ENCODE assay signal across 24 cellular contexts in the genomic region with DNA sequence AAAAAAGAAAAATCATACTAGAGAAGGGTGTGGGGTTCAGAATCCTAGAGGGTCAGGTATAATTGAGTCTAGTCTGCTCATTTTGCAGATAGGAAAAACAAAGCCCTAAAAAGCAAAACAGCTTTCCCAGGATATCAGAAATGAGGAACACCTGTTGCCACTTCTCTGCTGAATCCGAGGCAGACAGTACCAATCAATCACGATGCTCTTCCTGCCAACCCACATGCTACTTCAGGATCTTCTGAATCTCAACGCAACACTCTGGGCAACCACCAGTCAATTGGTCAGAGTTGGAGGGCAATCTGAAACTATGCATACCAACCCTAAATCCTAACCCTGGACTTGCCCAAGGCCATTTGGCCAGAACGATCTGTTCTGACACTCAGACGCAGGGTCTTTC.
"Had no signal": no experiment of that assay in that cellular context is flagged by ENCODE, and none has a peak within 500 bp of the region (broad histone marks: within the 10 kb centered on the region; RNA-seq: fewer than 3 reads in every experiment).

No MANE protein-coding gene starts in this region.

- H3K79me2 ChIP-seq: parathyroid adenoma had no signal

- H3K36me3 ChIP-seq: left ventricle myocardium inferior, right atrium auricular region, right lobe of liver, stomach, thyroid gland, transverse colon, upper lobe of left lung, vagina had no signal

- H3K9me3 ChIP-seq: left ventricle myocardium inferior, right atrium auricular region, right lobe of liver, stomach, testis, thyroid gland, transverse colon, upper lobe of left lung, vagina had no signal

- DNase-seq: hypothalamus; islet precursor cell; left ventricle myocardium inferior; mesendoderm; naive thymus-derived CD4-positive, alpha-beta T cell; nucleus accumbens; right lobe of liver; stimulated activated CD4-positive, alpha-beta T cell treated with anti-CD3 and anti-CD28 coated beads, Interleukin-12 subunit alpha, Interleukin-12 subunit beta, amount 100 ng/mL, for 4 hours; stimulated activated CD4-positive, alpha-beta T cell treated with anti-CD3 and anti-CD28 coated beads, Interleukin-15, amount 100 ng/mL, for 24 hours; stimulated activated CD4-positive, alpha-beta T cell treated with anti-CD3 and anti-CD28 coated beads, Interleukin-2, amount 100 ng/mL, for 24 hours; stimulated activated CD4-positive, alpha-beta T cell treated with anti-CD3 and anti-CD28 coated beads, Interleukin-4, amount 100 ng/mL, for 1 hour; stimulated activated naive B cell treated with anti-CD40 and anti-IgM and Interleukin-4, amounts not matched to agents 10 μg/mL and 1 μg/mL and 100 μg/mL, for 72 hours; stimulated activated naive CD8-positive, alpha-beta T cell treated with anti-CD3 and anti-CD28 coated beads, Interleukin-15, Interleukin-2, amounts not matched to agents 100 U/mL and 50 U/mL, for 24 hours; stomach; testis; thyroid gland; transverse colon; upper lobe of left lung had no signal

- H2AFZ ChIP-seq: parathyroid adenoma had no signal

- H3K4me3 ChIP-seq: left ventricle myocardium inferior, lung, right atrium auricular region, right lobe of liver, skin epidermis, stomach, testis, thyroid gland, transverse colon, upper lobe of left lung, vagina had no signal

- H3K4me1 ChIP-seq: parathyroid adenoma, right atrium auricular region, right lobe of liver, testis, transverse colon, upper lobe of left lung had no signal

- H3K27ac ChIP-seq: left ventricle myocardium inferior, parathyroid adenoma, right atrium auricular region, right lobe of liver, skin epidermis, stomach, testis, thyroid gland, transverse colon, upper lobe of left lung, vagina had no signal

- H3K27me3 ChIP-seq: right atrium auricular region, right lobe of liver, testis, thyroid gland, transverse colon, upper lobe of left lung, vagina had no signal

- ATAC-seq: naive thymus-derived CD4-positive, alpha-beta T cell; natural killer cell treated with Interleukin-12 subunit alpha and Interleukin-12 subunit beta and Interleukin-15 and Interleukin-18, amount 100 ng/mL, for 72 hours; right lobe of liver; stimulated activated naive B cell treated with anti-CD40 and anti-IgM and Interleukin-4, amounts not matched to agents 10 μg/mL and 1 μg/mL and 100 μg/mL, for 72 hours; stimulated activated naive CD8-positive, alpha-beta T cell treated with anti-CD3 and anti-CD28 coated beads, Interleukin-15, Interleukin-2, amounts not matched to agents 100 U/mL and 50 U/mL, for 24 hours had no signal

- H3K9ac ChIP-seq: parathyroid adenoma had no signal
